Comparison of ENCODE assay signal across 9 cellular contexts in genomic region chr4:99817310-99817885, GRCh38. TPM values are rescaled to one million over a fixed set of nuclear protein-coding genes. Genes with fewer than 3 reads are reported as not detected.
DNase-seq lines count a peak whose midpoint lies in the region; ATAC-seq, FAIRE-seq and TF ChIP-seq lines count a peak whose summit lies in the region.
"Had no signal": no experiment of that assay in that cellular context is flagged by ENCODE, and none has a peak within 500 bp of the region (broad histone marks: within the 10 kb centered on the region; RNA-seq: fewer than 3 reads in every experiment).

No MANE protein-coding gene starts in this region.

- 0 out of 2 replicates have a peak, but pooled peaks have one; percentile 10 for TF ChIP-seq CTCF in PC-9 (conservative IDR thresholded peaks at IDR 0.05)

- H3K4me1 Mint-ChIP-seq in memory B cell: peaks cover 44% of the 10 kb centered on the region

- H3K27ac Mint-ChIP-seq in memory B cell: peak overlapping the region; percentile 99

- H3K27ac ChIP-seq in PC-9: peak overlapping the region; percentile 100

- CTCF ChIA-PET in PC-9 (lab: Charles Lee): interaction anchor here (1.0 kb wide), 1 partner anchor 133 kb away, joined by 4 read pairs; no protein-coding TSS in a partner anchor

- no peak overlapping the region for H2AFZ ChIP-seq in PC-9

- POLR2A ChIA-PET in PC-9 (lab: Charles Lee; ENCODE audit: unreplicated experiment): interaction anchor here (0.8 kb wide), 2 partner anchors 63 to 729 kb away, joined by 4 to 6 read pairs; partner anchors contain the start of gene ADH5

- peaks cover 24% of the 10 kb centered on the region for H3K79me2 ChIP-seq in PC-9 (ENCODE audit: low read depth)

- no peaks in the 10 kb centered on the region for H4K20me1 ChIP-seq in PC-9 (ENCODE audit: insufficient read depth)

- H3K9me2 ChIP-seq in PC-9 (ENCODE audit: insufficient read depth): no peaks in the 10 kb centered on the region

- H3K9me3 Mint-ChIP-seq in memory B cell: no peaks in the 10 kb centered on the region

- no peak for FAIRE-seq in GM12891 (lab: Jason Lieb, UNC)

- peaks cover 14% of the 10 kb centered on the region for H3K36me3 Mint-ChIP-seq in memory B cell

- peaks cover 39% of the 10 kb centered on the region for H3K4me1 ChIP-seq in PC-9 (replicated peaks; ENCODE audit: insufficient read depth)

- no peaks in the 10 kb centered on the region for H3K27me3 Mint-ChIP-seq in memory B cell

- intact Hi-C loops in PC-9 (cut with micrococcal nuclease; ENCODE audit: unreplicated experiment) (loop anchor here (5.0 kb wide), 2 partner anchors 95 to 160 kb away; partner anchors contain the start of gene C4orf54), left colon (cut with DNase I, micrococcal nuclease) (loop anchor here in 1 of 2 donors (10.0 kb wide), 1 partner anchor 253 kb away; the partner anchor contains the start of gene TRMT10A)

- peak overlapping the region; percentile 100 for H3K4me3 Mint-ChIP-seq in memory B cell

- peak; percentile 23 for ATAC-seq in GM21786 (IDR thresholded peaks at IDR 0.05; ENCODE audit: unreplicated experiment)
- ATAC-seq in memory B cell (ENCODE audit: low read depth): peak; percentile 49
- ATAC-seq in left colon: no peak
- no peak for ATAC-seq in SK-N-SH treated with all-trans-retinoic acid at 6 μM for 48 hours

- no peak for TF ChIP-seq POLR2A in GM12891 (IDR thresholded peaks at IDR 0.05; ENCODE audit: low read depth, low read length)

- H3K27me3 ChIP-seq in PC-9 (ENCODE audit: insufficient read depth, low read depth): no peaks in the 10 kb centered on the region

- BruUV-seq in PC-9 (replicated peaks; lab: Mats Ljungman, UMichigan): no TSS peak

- H3K4me2 ChIP-seq in PC-9: peak overlapping the region; percentile 84

- no peaks in the 10 kb centered on the region for H3K9me3 ChIP-seq in PC-9 (ENCODE audit: insufficient read depth, low read depth)

- H3K36me3 ChIP-seq in PC-9 (ENCODE audit: low read depth): no peaks in the 10 kb centered on the region

- DNase-seq in GM12891 (ENCODE audit: insufficient read length, low spot score) (no peak), PC-9 (peak; percentile 7 to 80), memory B cell (ENCODE audit: low spot score in 2 of 2) (peak in 1 of 2 donors; percentile 37), NCI-H2227 treated with DMSO at 0.1 percent for 48 hours (lab: John Stamatoyannopoulos, UW) (no peak), NCI-H128 (lab: John Stamatoyannopoulos, UW; ENCODE audit: unreplicated experiment) (no peak), left colon (no peak)

- H3K4me3 ChIP-seq in PC-9: peak overlapping the region; percentile 65

- H3F3A ChIP-seq in PC-9 (ENCODE audit: insufficient read depth, low read depth): peaks cover 36% of the 10 kb centered on the region

TF ChIP-seq in GM12891, 5 proteins besides CTCF, POLR2A, EP300 and RAD21:
- TF ChIP-seq SPI1 (IDR thresholded peaks at IDR 0.05; ENCODE audit: low read depth, low read length) (peak; percentile 60), TAF1 (IDR thresholded peaks at IDR 0.05; ENCODE audit: low read depth, low read length) (no peak), POU2F2 (IDR thresholded peaks at IDR 0.05; ENCODE audit: low read depth, low read length) (no peak), PAX5 (IDR thresholded peaks at IDR 0.05; ENCODE audit: insufficient read depth, low read length, severe bottlenecking) (no peak), POLR2AphosphoS5 (IDR thresholded peaks at IDR 0.05; ENCODE audit: low read depth, low read length) (no peak)

TF ChIP-seq in SK-N-SH treated with all-trans-retinoic acid at 6 μM for 48 hours, 23 proteins besides CTCF, POLR2A, EP300 and RAD21:
- TF ChIP-seq BACH2 (CRISPR knock-in tag; IDR thresholded peaks at IDR 0.05; ENCODE audit: borderline replicate concordance): no peak
- no peak for TF ChIP-seq ZNF565 (CRISPR knock-in tag; conservative IDR thresholded peaks at IDR 0.05; ENCODE audit: low read depth)
- no peak for TF ChIP-seq ZC3H10 (CRISPR knock-in tag; IDR thresholded peaks at IDR 0.05)
- TF ChIP-seq ZNF8 (CRISPR knock-in tag; IDR thresholded peaks at IDR 0.05): no peak
- TF ChIP-seq TSHZ2 (CRISPR knock-in tag; IDR thresholded peaks at IDR 0.05): no peak
- no peak for TF ChIP-seq PATZ1 (CRISPR knock-in tag; IDR thresholded peaks at IDR 0.05; ENCODE audit: borderline replicate concordance)
- no peak for TF ChIP-seq CSDC2 (CRISPR knock-in tag; IDR thresholded peaks at IDR 0.05)
- TF ChIP-seq, protein P1, sequence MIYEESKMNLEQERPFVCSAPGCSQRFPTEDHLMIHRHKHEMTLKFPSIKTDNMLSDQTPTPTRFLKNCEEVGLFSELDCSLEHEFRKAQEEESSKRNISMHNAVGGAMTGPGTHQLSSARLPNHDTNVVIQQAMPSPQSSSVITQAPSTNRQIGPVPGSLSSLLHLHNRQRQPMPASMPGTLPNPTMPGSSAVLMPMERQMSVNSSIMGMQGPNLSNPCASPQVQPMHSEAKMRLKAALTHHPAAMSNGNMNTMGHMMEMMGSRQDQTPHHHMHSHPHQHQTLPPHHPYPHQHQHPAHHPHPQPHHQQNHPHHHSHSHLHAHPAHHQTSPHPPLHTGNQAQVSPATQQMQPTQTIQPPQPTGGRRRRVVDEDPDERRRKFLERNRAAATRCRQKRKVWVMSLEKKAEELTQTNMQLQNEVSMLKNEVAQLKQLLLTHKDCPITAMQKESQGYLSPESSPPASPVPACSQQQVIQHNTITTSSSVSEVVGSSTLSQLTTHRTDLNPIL (CRISPR knock-in tag; IDR thresholded peaks at IDR 0.05; ENCODE audit: low read depth): no peak
- no peak for TF ChIP-seq ARNTL (CRISPR knock-in tag; IDR thresholded peaks at IDR 0.05; ENCODE audit: borderline replicate concordance, low read depth)
- TF ChIP-seq ZFP30 (CRISPR knock-in tag; IDR thresholded peaks at IDR 0.05): no peak

RNA-seq across cellular contexts. Expression of gene DAPP1, which starts 0.8 kb away (rescaled TPM):
- polyA plus RNA-seq in GM12891 (2012; ENCODE audit: low read depth, missing spikeins): 29.4 TPM
- total RNA-seq in PC-9 (2021) (7.9 and 9.6 TPM in 2 replicates), left colon (1 to 10 TPM; 2.0 to 3.4 TPM)
- total RNA-seq: fibroblast of villous mesenchyme had no signal

Comparison
In these comparisons a context has a peak if more than half of its experiments do, and no peak if none do; other contexts are left out.
1. DNase-seq: peak in PC-9 (2 of 2); none in GM12891 (single experiment), NCI-H2227 treated with DMSO at 0.1 percent for 48 hours (single experiment), NCI-H128 (single experiment) and left colon (0 of 2).
2. ATAC-seq: peak in GM21786 (single experiment) and memory B cell (single experiment); none in left colon (single experiment) and SK-N-SH treated with all-trans-retinoic acid at 6 μM for 48 hours (single experiment).